ENCODE assay signal across 8 cellular contexts in genomic region chr9:6054280-6055099, GRCh38. TPM values are rescaled to one million over a fixed set of nuclear protein-coding genes. Genes with fewer than 3 reads are reported as not detected.
DNase-seq lines count a peak whose midpoint lies in the region; ATAC-seq and TF ChIP-seq lines count a peak whose summit lies in the region.

No MANE protein-coding gene starts in this region.

- TF ChIP-seq CTCF in choroid plexus epithelial cell (conservative IDR thresholded peaks at IDR 0.05; ENCODE audit: low read depth, low read length) (peak; percentile 91), left lung (IDR thresholded peaks at IDR 0.05) (peak; percentile 71 to 77)

- peaks cover 0 to 9% of the 10 kb centered on the region in 2 donors for H3K4me1 ChIP-seq in left lung

- H3K27ac ChIP-seq in left lung: no peak overlapping the region

- intact Hi-C loops in left lung (cut with DNase I): loop anchor here in 1 of 2 donors (10.0 kb wide), 2 partner anchors 170 to 250 kb away; no protein-coding TSS in a partner anchor

- DNase-seq in COLO668 (lab: John Stamatoyannopoulos, UW; ENCODE audit: unreplicated experiment) (peak; percentile 53), H4 (ENCODE audit: low spot score) (peak; percentile 59), NCI-H2196 treated with DMSO at 0.1 percent for 48 hours (lab: John Stamatoyannopoulos, UW; ENCODE audit: unreplicated experiment) (peak; percentile 73), choroid plexus epithelial cell (ENCODE audit: low read depth) (peak; percentile 87), left lung (peak in 1 of 2 donors; percentile 44), GOT3 (lab: John Stamatoyannopoulos, UW) (no peak)
- peak in 2 of 3 experiments; percentile 18 to 36 for DNase-seq in stimulated activated CD4-positive, alpha-beta T cell treated with anti-CD3 and anti-CD28 coated beads, TNF-alpha, amount 100 ng/mL, for 4 hours (ENCODE audit: low read depth in 3 of 3)

- no peaks in the 10 kb centered on the region for H3K36me3 ChIP-seq in left lung

- peak; percentile 68 to 70 for ATAC-seq in activated CD4-positive, CD25-positive, alpha-beta regulatory T cell treated with anti-CD3 and anti-CD28 coated beads, Interleukin-2, amount 50 U/mL, for 24 hours
- peak; percentile 95 for ATAC-seq in left lung

- no peaks in the 10 kb centered on the region for H3K9me3 ChIP-seq in left lung

- H3K4me3 ChIP-seq in choroid plexus epithelial cell (ENCODE audit: low read depth, low read length) (no peak overlapping the region), left lung (no peak overlapping the region)

- H3K27me3 ChIP-seq in left lung: no peaks in the 10 kb centered on the region

RNA-seq across cellular contexts. Expression of gene RANBP6, which starts 39.1 kb away (rescaled TPM):
- total RNA-seq in H4 (2014; rRNA removed; shearing (Covaris generic)): 12.9 and 17.4 TPM in 2 replicates
- 10 to 100 TPM; 16.8 to 21.6 TPM for total RNA-seq in left lung
